15 cellular contexts compared by ENCODE assay signal in genomic region chr5:8478308-8478707, GRCh38.
"Had no signal": no experiment of that assay in that cellular context is flagged by ENCODE, and none has a peak within 500 bp of the region (broad histone marks: within the 10 kb centered on the region; RNA-seq: fewer than 3 reads in every experiment).

No MANE protein-coding gene starts in this region.

- H3K4me3 ChIP-seq: cardiac muscle cell, gastroesophageal sphincter, prostate gland, right atrium auricular region, tibial artery had no signal

- DNase-seq: activated CD4-positive, alpha-beta T cell treated with anti-CD3 and anti-CD28 coated beads, Interleukin-2, amount 50 U/mL, for 48 hours; dermis blood vessel endothelial cell; effector memory CD8-positive, alpha-beta T cell; left cardiac atrium; naive thymus-derived CD8-positive, alpha-beta T cell; stimulated activated CD4-positive, alpha-beta T cell treated with anti-CD3 and anti-CD28 coated beads, Interleukin-12 subunit alpha, Interleukin-12 subunit beta, amount 100 ng/mL, for 4 hours; stimulated activated CD4-positive, alpha-beta T cell treated with anti-CD3 and anti-CD28 coated beads, Interleukin-1b, Interleukin-23, amount 100 ng/mL, for 48 hours; stimulated activated naive CD8-positive, alpha-beta T cell treated with anti-CD3 and anti-CD28 coated beads, Interleukin-15, Interleukin-2, amounts not matched to agents 100 U/mL and 50 U/mL, for 24 hours; substantia nigra; T-helper 9 cell; tibial artery had no signal

- ATAC-seq: effector memory CD8-positive, alpha-beta T cell; gastroesophageal sphincter; left cardiac atrium; naive thymus-derived CD8-positive, alpha-beta T cell; stimulated activated naive CD8-positive, alpha-beta T cell treated with anti-CD3 and anti-CD28 coated beads, Interleukin-15, Interleukin-2, amounts not matched to agents 100 U/mL and 50 U/mL, for 24 hours had no signal
